In the genomic region with DNA sequence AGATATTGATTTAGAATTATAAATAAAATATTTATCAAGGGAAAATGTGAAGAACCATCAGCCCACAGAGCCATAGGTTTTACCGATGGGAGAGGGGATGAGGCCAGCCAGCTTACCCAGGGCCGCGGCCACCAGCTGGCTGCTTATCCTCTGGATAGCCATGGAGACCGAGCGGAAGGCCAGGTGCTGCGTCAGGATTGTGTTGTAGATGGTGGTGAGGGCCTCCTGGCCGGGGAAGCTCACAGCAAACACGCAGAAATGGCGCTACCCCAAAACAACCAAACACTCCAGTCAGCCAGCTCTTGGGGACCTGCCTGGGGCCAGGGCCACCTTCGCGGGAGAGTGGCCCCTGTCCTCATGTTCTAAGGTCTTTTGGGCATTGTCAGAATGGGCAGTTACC, we compare ENCODE assay signal across 25 cellular contexts.
"Had no signal": no experiment of that assay in that cellular context is flagged by ENCODE, and none has a peak within 500 bp of the region (broad histone marks: within the 10 kb centered on the region; RNA-seq: fewer than 3 reads in every experiment).

No MANE protein-coding gene starts in this region.

- H3K4me3 ChIP-seq: left ventricle myocardium inferior, lung, neural progenitor cell, right atrium auricular region, right lobe of liver, smooth muscle cell, tibial nerve, uterus had no signal

- H3K9me3 ChIP-seq: left ventricle myocardium inferior, neutrophil, right atrium auricular region, right lobe of liver, tibial nerve, uterus had no signal

- FAIRE-seq: islet of Langerhans had no signal

- ATAC-seq: natural killer cell; right lobe of liver; stimulated activated memory B cell treated with anti-CD40 and anti-IgM and Interleukin-4, amounts not matched to agents 10 μg/mL and 1 μg/mL and 100 μg/mL, for 72 hours; stimulated activated naive CD8-positive, alpha-beta T cell treated with anti-CD3 and anti-CD28 coated beads, Interleukin-15, amount 100 ng/mL, for 72 hours had no signal

- H3K27ac ChIP-seq: left ventricle myocardium inferior, neural progenitor cell, neutrophil, parathyroid adenoma, right atrium auricular region, right lobe of liver, tibial nerve, uterus had no signal

- DNase-seq: immature natural killer cell; left ventricle myocardium inferior; mesendoderm; naive B cell; natural killer cell; nephron progenitor cell; occipital lobe; right lobe of liver; stimulated activated CD4-positive, alpha-beta T cell treated with anti-CD3 and anti-CD28 coated beads, Interleukin-1b, Interleukin-23, amount 100 ng/mL, for 48 hours; stimulated activated CD4-positive, alpha-beta T cell treated with anti-CD3 and anti-CD28 coated beads, Interleukin-2, amount 100 ng/mL, for 48 hours; stimulated activated CD4-positive, alpha-beta T cell treated with anti-CD3 and anti-CD28 coated beads, Interleukin-4, amount 100 ng/mL, for 4 hours; stimulated activated CD8-positive, alpha-beta memory T cell treated with anti-CD3 and anti-CD28 coated beads, Interleukin-4, amount 100 ng/mL, for 48 hours; stimulated activated naive CD4-positive, alpha-beta T cell treated with Interleukin-2 at 50 U/mL for 16 hours; stimulated activated naive CD8-positive, alpha-beta T cell treated with anti-CD3 and anti-CD28 coated beads, Interleukin-15, amount 100 ng/mL, for 72 hours; substantia nigra; uterus had no signal

- H3K27me3 ChIP-seq: neural progenitor cell, right atrium auricular region, uterus had no signal

- H3K4me2 ChIP-seq: neural progenitor cell, smooth muscle cell had no signal

- H3K36me3 ChIP-seq: left ventricle myocardium inferior, neural progenitor cell, neutrophil, right atrium auricular region, right lobe of liver, tibial nerve, uterus had no signal

- H3K9ac ChIP-seq: neural progenitor cell, parathyroid adenoma had no signal

- H3K4me1 ChIP-seq: neural progenitor cell, parathyroid adenoma, right lobe of liver, uterus had no signal

- H2AFZ ChIP-seq: neural progenitor cell, parathyroid adenoma had no signal

- H3K79me2 ChIP-seq: parathyroid adenoma had no signal
